Comparison of ENCODE assay signal across 8 cellular contexts in the genomic region with DNA sequence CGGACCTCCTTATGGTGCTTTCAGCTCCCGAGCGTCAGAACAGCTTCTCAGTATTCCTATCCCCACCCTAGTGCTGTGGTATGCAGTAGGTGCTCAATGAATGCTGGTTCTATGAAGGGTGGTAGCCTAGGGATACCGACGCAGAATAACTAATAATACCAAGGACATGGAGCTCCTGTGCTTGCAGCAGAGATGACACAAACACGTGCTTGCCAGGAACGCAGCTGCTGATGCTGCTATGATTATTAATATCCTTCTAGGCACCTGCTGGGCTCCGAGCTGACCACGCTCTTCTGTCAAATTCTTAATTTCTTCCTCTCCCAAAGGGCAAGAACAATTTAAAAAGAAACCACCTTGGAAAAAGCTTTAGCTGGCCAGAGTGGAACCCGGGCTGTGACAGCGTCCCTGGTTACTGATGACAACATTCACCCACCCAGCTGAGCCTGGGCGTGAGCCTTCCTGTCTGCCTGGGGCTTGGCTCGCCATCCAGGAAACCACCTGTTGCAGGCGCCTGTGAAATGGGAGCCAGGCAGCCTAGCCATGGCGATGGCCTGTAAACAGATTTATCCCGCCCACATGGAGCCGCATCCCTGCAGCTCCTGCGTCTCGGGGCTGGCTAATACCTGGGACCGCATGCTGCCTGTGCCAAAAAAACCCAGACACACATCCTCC. TPM values are rescaled to one million over a fixed set of nuclear protein-coding genes. Genes with fewer than 3 reads are reported as not detected.
DNase-seq lines count a peak whose midpoint lies in the region; ATAC-seq and TF ChIP-seq lines count a peak whose summit lies in the region.

No MANE protein-coding gene starts in this region.

- ATAC-seq in GM19023 (IDR thresholded peaks at IDR 0.05; ENCODE audit: unreplicated experiment) (no peak), HG02588 (IDR thresholded peaks at IDR 0.05; ENCODE audit: unreplicated experiment) (no peak)
- no peak for ATAC-seq in activated CD4-positive, CD25-positive, alpha-beta regulatory T cell treated with anti-CD3 and anti-CD28 coated beads, Interleukin-2, amount 50 U/mL, for 24 hours

- TF ChIP-seq CTCF in brain (conservative IDR thresholded peaks at IDR 0.05) (no peak), mesothelial cell of epicardium (IDR thresholded peaks at IDR 0.05; ENCODE audit: unreplicated experiment) (no peak), chondrocyte (IDR thresholded peaks at IDR 0.05) (no peak)

- peak overlapping the region in 3 of 5 experiments; percentile 50 to 74 (median 57) for H3K27ac Mint-ChIP-seq in brain
- H3K27ac Mint-ChIP-seq in mesothelial cell of epicardium: peak overlapping the region; percentile 64
- H3K27ac Mint-ChIP-seq in chondrocyte (ENCODE audit: unreplicated experiment): no peak overlapping the region

- H3K4me1 Mint-ChIP-seq in brain: peaks cover 40% of the 10 kb centered on the region
- peaks cover 12% of the 10 kb centered on the region for H3K4me1 Mint-ChIP-seq in mesothelial cell of epicardium
- H3K4me1 Mint-ChIP-seq in chondrocyte (ENCODE audit: low read depth): peaks cover 22% of the 10 kb centered on the region

- H3K4me3 Mint-ChIP-seq in brain (peak overlapping the region in 1 of 5 experiments; percentile 16), mesothelial cell of epicardium (no peak overlapping the region), chondrocyte (ENCODE audit: unreplicated experiment) (no peak overlapping the region)

- H3K36me3 Mint-ChIP-seq in brain: peaks cover 7% of the 10 kb centered on the region
- peaks cover 28% of the 10 kb centered on the region for H3K36me3 Mint-ChIP-seq in mesothelial cell of epicardium
- H3K36me3 Mint-ChIP-seq in chondrocyte (ENCODE audit: low read depth): no peaks in the 10 kb centered on the region

- DNase-seq in DMS153 (lab: John Stamatoyannopoulos, UW) (peak; percentile 93), NCI-H1417 (lab: John Stamatoyannopoulos, UW) (peak; percentile 88 to 96 (median 90)), mesothelial cell of epicardium (ENCODE audit: low spot score in 2 of 2, unreplicated experiment in 2 of 2) (peak in 1 of 2 experiments; percentile 28), chondrocyte (ENCODE audit: low spot score) (no peak)

- H3K27me3 Mint-ChIP-seq in brain (peaks cover 9% of the 10 kb centered on the region), mesothelial cell of epicardium (ENCODE audit: low read depth) (no peaks in the 10 kb centered on the region), chondrocyte (ENCODE audit: low read depth) (no peaks in the 10 kb centered on the region)

- H3K9me3 Mint-ChIP-seq in brain (peaks cover 0 to 10% (median 7%) of the 10 kb centered on the region in 5 experiments), mesothelial cell of epicardium (peaks cover 10% of the 10 kb centered on the region), chondrocyte (ENCODE audit: low read depth) (peaks cover 6% of the 10 kb centered on the region)

RNA-seq across cellular contexts. Expression of a gene that starts 28.8 kb away (rescaled TPM):
- polyA plus RNA-seq in brain (ENCODE audit: insufficient read depth, low read depth, low replicate concordance): 10.7 TPM
- total RNA-seq in mesothelial cell of epicardium (114 to 120 TPM (median 117 TPM) in 3 replicates), chondrocyte (6.7 to 7.7 TPM (median 7.3 TPM) in 3 replicates)

Comparison
In these comparisons a context has a peak if more than half of its experiments do, and no peak if none do; other contexts are left out.
1. RNA of a gene that starts 28.8 kb away (total RNA-seq): 114 to 120 TPM in mesothelial cell of epicardium; 6.7 to 7.7 TPM in chondrocyte; every median in the first group is over 10 times any median in the second.